In the genomic region with DNA sequence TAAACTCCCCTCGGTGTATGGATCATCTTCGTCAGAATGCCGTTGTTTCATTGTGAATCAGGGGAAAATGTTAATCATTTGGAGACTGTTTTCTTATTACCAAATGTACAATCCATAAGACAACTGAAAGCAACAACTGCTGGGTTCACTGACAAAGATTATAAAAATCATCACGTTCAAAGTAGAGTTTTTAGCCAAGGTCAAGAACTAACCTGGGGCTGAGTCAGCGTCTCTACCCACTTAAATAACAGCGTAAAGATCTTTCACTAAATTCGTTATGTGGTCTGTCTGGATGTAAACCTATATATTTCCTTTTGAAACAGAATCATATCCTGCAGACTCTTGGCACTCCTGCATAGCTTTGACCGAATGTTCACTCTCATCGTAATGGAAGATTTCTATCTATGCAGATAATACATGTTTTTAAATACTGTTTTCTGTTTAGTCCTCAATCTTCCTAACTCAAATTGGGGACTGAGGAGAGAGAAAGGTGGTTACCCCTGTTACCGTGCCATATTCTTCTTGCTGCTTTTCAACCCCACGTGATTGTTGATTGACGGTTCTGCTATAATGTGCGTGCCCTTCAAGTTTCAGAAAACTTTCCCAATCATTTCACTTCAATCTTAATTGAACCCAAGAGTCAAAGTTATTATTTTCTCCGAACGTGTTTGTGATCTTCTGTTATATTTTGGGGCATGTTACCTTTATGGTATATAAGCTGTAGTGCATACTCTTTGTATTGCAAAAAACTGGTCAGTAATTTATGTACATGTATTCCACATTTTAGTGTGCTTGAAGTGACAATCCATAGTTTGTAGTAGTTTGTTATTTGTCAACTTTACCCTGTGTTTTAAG, we compare ENCODE assay signal across 1 cellular context.
A peak's percentile ranks its signal among the peaks of the same experiment; 100 is the strongest.
TF ChIP-seq lines count a peak whose summit lies in the region.

No MANE protein-coding gene starts in this region.

TF ChIP-seq in K562, 482 proteins besides CTCF, POLR2A, EP300 and RAD21:
- TF ChIP-seq EHMT2 (IDR thresholded peaks at IDR 0.05) (no peak), TBP (optimal IDR thresholded peaks at IDR 0.05; ENCODE audit: low read depth, low read length) (no peak), ZNF696 (CRISPR knock-in tag; conservative IDR thresholded peaks at IDR 0.05) (no peak), FOXK2 (conservative IDR thresholded peaks at IDR 0.05 in 1 of 2, IDR thresholded peaks at IDR 0.05 in 1 of 2; ENCODE audit: low read depth in 2 of 2) (no peak), POLR3A (IDR thresholded peaks at IDR 0.05; ENCODE audit: borderline replicate concordance, extremely low read depth, insufficient read depth, insufficient read length) (no peak), SRSF1 (IDR thresholded peaks at IDR 0.05; ENCODE audit: low read depth, low read length) (no peak), ZNF644 (tag; IDR thresholded peaks at IDR 0.05; ENCODE audit: low read depth) (no peak), ZNF384 (IDR thresholded peaks at IDR 0.05; ENCODE audit: low read depth, low read length) (no peak), RUNX1 (IDR thresholded peaks at IDR 0.05; ENCODE audit: low read depth) (no peak), SMARCC2 (IDR thresholded peaks at IDR 0.05; ENCODE audit: low read depth) (no peak), SOX6 (IDR thresholded peaks at IDR 0.05) (no peak), ZFX (CRISPR knock-in tag; IDR thresholded peaks at IDR 0.05) (no peak), CBX2 (IDR thresholded peaks at IDR 0.05; ENCODE audit: insufficient read depth, low read length, poor library complexity, severe bottlenecking) (peak; percentile 97), CEBPG (CRISPR knock-in tag; IDR thresholded peaks at IDR 0.05) (no peak), CEBPG (tag; conservative IDR thresholded peaks at IDR 0.05 in 1 of 2, IDR thresholded peaks at IDR 0.05 in 1 of 2) (no peak), ZNF57 (CRISPR knock-in tag; IDR thresholded peaks at IDR 0.05) (no peak), C11orf30 (IDR thresholded peaks at IDR 0.05; ENCODE audit: low read depth) (0 out of 2 replicates have a peak, but pooled peaks have one; percentile 28), CBX8 (IDR thresholded peaks at IDR 0.05; ENCODE audit: borderline replicate concordance, extremely low read depth, low read depth, low read length, poor library complexity, severe bottlenecking) (peak; percentile 97), NCOA6 (IDR thresholded peaks at IDR 0.05) (no peak), ZNF507 (tag; conservative IDR thresholded peaks at IDR 0.05) (no peak)
- TF ChIP-seq, protein P1, sequence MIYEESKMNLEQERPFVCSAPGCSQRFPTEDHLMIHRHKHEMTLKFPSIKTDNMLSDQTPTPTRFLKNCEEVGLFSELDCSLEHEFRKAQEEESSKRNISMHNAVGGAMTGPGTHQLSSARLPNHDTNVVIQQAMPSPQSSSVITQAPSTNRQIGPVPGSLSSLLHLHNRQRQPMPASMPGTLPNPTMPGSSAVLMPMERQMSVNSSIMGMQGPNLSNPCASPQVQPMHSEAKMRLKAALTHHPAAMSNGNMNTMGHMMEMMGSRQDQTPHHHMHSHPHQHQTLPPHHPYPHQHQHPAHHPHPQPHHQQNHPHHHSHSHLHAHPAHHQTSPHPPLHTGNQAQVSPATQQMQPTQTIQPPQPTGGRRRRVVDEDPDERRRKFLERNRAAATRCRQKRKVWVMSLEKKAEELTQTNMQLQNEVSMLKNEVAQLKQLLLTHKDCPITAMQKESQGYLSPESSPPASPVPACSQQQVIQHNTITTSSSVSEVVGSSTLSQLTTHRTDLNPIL (CRISPR knock-in tag; IDR thresholded peaks at IDR 0.05) = no peak
- TF ChIP-seq, protein P2, sequence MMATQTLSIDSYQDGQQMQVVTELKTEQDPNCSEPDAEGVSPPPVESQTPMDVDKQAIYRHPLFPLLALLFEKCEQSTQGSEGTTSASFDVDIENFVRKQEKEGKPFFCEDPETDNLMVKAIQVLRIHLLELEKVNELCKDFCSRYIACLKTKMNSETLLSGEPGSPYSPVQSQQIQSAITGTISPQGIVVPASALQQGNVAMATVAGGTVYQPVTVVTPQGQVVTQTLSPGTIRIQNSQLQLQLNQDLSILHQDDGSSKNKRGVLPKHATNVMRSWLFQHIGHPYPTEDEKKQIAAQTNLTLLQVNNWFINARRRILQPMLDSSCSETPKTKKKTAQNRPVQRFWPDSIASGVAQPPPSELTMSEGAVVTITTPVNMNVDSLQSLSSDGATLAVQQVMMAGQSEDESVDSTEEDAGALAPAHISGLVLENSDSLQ (IDR thresholded peaks at IDR 0.05) = peak; percentile 63
- TF ChIP-seq, protein P3, sequence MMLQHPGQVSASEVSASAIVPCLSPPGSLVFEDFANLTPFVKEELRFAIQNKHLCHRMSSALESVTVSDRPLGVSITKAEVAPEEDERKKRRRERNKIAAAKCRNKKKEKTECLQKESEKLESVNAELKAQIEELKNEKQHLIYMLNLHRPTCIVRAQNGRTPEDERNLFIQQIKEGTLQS (IDR thresholded peaks at IDR 0.05) = no peak
- TF ChIP-seq, protein P3 (CRISPR knock-in tag; conservative IDR thresholded peaks at IDR 0.05) = no peak
- TF ChIP-seq, protein P4, sequence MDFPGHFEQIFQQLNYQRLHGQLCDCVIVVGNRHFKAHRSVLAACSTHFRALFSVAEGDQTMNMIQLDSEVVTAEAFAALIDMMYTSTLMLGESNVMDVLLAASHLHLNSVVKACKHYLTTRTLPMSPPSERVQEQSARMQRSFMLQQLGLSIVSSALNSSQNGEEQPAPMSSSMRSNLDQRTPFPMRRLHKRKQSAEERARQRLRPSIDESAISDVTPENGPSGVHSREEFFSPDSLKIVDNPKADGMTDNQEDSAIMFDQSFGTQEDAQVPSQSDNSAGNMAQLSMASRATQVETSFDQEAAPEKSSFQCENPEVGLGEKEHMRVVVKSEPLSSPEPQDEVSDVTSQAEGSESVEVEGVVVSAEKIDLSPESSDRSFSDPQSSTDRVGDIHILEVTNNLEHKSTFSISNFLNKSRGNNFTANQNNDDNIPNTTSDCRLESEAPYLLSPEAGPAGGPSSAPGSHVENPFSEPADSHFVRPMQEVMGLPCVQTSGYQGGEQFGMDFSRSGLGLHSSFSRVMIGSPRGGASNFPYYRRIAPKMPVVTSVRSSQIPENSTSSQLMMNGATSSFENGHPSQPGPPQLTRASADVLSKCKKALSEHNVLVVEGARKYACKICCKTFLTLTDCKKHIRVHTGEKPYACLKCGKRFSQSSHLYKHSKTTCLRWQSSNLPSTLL (IDR thresholded peaks at IDR 0.05) = no peak
- TF ChIP-seq, protein P5, sequence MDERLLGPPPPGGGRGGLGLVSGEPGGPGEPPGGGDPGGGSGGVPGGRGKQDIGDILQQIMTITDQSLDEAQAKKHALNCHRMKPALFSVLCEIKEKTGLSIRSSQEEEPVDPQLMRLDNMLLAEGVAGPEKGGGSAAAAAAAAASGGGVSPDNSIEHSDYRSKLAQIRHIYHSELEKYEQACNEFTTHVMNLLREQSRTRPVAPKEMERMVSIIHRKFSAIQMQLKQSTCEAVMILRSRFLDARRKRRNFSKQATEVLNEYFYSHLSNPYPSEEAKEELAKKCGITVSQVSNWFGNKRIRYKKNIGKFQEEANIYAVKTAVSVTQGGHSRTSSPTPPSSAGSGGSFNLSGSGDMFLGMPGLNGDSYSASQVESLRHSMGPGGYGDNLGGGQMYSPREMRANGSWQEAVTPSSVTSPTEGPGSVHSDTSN (CRISPR knock-in tag; IDR thresholded peaks at IDR 0.05; ENCODE audit: low read depth) = no peak
- TF ChIP-seq, protein P5 (tag; conservative IDR thresholded peaks at IDR 0.05; ENCODE audit: low read depth) = peak; percentile 36; the same call in 1 of the 2 replicates
- TF ChIP-seq, protein P6, sequence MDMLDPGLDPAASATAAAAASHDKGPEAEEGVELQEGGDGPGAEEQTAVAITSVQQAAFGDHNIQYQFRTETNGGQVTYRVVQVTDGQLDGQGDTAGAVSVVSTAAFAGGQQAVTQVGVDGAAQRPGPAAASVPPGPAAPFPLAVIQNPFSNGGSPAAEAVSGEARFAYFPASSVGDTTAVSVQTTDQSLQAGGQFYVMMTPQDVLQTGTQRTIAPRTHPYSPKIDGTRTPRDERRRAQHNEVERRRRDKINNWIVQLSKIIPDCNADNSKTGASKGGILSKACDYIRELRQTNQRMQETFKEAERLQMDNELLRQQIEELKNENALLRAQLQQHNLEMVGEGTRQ (CRISPR knock-in tag; IDR thresholded peaks at IDR 0.05) = peak; percentile 53
